In genomic region chr12:81105687-81106086, GRCh38 we compare ENCODE assay signal across 9 cellular contexts. TPM values are rescaled to one million over a fixed set of nuclear protein-coding genes. Genes with fewer than 3 reads are reported as not detected.
"Had no signal": no experiment of that assay in that cellular context is flagged by ENCODE, and none has a peak within 500 bp of the region (broad histone marks: within the 10 kb centered on the region; RNA-seq: fewer than 3 reads in every experiment).

No MANE protein-coding gene starts in this region.

- H3K27me3 Mint-ChIP-seq: IgD-negative memory B cell had no signal

- H3K9me3 Mint-ChIP-seq: H9 had no signal

- ATAC-seq: HepG2 had no signal

- FAIRE-seq: H1, H54, HepG2 had no signal

- H3K4me3 ChIP-seq: GM23248 had no signal

- H3K4me3 Mint-ChIP-seq: H9, IgD-negative memory B cell had no signal

- H3K4me1 Mint-ChIP-seq: IgD-negative memory B cell had no signal

- H3K27ac Mint-ChIP-seq: IgD-negative memory B cell had no signal

- DNase-seq: GM23248, H9, HCEC 1CT, KBM-7 had no signal

- H3K36me3 Mint-ChIP-seq: IgD-negative memory B cell had no signal

RNA-seq across cellular contexts. Expression of gene ACSS3, which starts 27.8 kb away (rescaled TPM):
- total RNA-seq: HT1080 had no signal
